10 cellular contexts compared by ENCODE assay signal in genomic region chr6:144351338-144351737, GRCh38.
DNase-seq lines count a peak whose midpoint lies in the region; ATAC-seq and TF ChIP-seq lines count a peak whose summit lies in the region.
"Had no signal": no experiment of that assay in that cellular context is flagged by ENCODE, and none has a peak within 500 bp of the region (broad histone marks: within the 10 kb centered on the region; RNA-seq: fewer than 3 reads in every experiment).

No MANE protein-coding gene starts in this region.

- H3K9me3 Mint-ChIP-seq in CD4-positive, alpha-beta T cell: peaks cover 2% of the 10 kb centered on the region
- no peaks in the 10 kb centered on the region for H3K9me3 Mint-ChIP-seq in chondrocyte (ENCODE audit: low read depth)
- H3K9me3 Mint-ChIP-seq in natural killer cell treated with Interleukin-12 subunit alpha and Interleukin-12 subunit beta and Interleukin-15 and Interleukin-18, amount 100 ng/mL, for 72 hours: peaks cover 2% of the 10 kb centered on the region

- peak overlapping the region; percentile 89 for H3K27ac Mint-ChIP-seq in CD4-positive, alpha-beta T cell
- peak overlapping the region; percentile 9 for H3K27ac Mint-ChIP-seq in chondrocyte (ENCODE audit: unreplicated experiment)
- H3K27ac Mint-ChIP-seq in natural killer cell treated with Interleukin-12 subunit alpha and Interleukin-12 subunit beta and Interleukin-15 and Interleukin-18, amount 100 ng/mL, for 72 hours: peak overlapping the region; percentile 96 to 98

- POLR2A ChIA-PET in CD4-positive, alpha-beta T cell (lab: Charles Lee): interaction anchor here (0.6 to 2.1 kb wide), 4 partner anchors 9 to 77 kb away, joined by 3 to 10 read pairs (median 4); no protein-coding TSS in a partner anchor

- H3K4me3 ChIP-seq in NB4 (ENCODE audit: low read depth, low read length): no peak overlapping the region

- TF ChIP-seq POLR2A in NB4 (IDR thresholded peaks at IDR 0.05; ENCODE audit: extremely low read depth, insufficient read length): no peak

- no peaks in the 10 kb centered on the region for H3K9me3 ChIP-seq in CD4-positive, alpha-beta T cell (ENCODE audit: control insufficient read depth, low read length)

- no peak for TF ChIP-seq CTCF in CD4-positive, alpha-beta T cell (IDR thresholded peaks at IDR 0.05)
- TF ChIP-seq CTCF in NB4 (IDR thresholded peaks at IDR 0.05; ENCODE audit: low read depth, low read length) (no peak), chondrocyte (IDR thresholded peaks at IDR 0.05) (no peak)

- H3K4me3 Mint-ChIP-seq in CD4-positive, alpha-beta T cell: peak overlapping the region; percentile 79
- no peak overlapping the region for H3K4me3 Mint-ChIP-seq in chondrocyte (ENCODE audit: unreplicated experiment)
- H3K4me3 Mint-ChIP-seq in natural killer cell treated with Interleukin-12 subunit alpha and Interleukin-12 subunit beta and Interleukin-15 and Interleukin-18, amount 100 ng/mL, for 72 hours: peak overlapping the region; percentile 97

- intact Hi-C loops in CD4-positive, alpha-beta T cell (cut with DNase I, micrococcal nuclease): loop anchor here in 1 of 2 experiments (2.0 to 5.0 kb wide), 3 partner anchors 17 to 64 kb away; partner anchors contain the start of gene UTRN

- peaks cover 21% of the 10 kb centered on the region for H3K36me3 Mint-ChIP-seq in CD4-positive, alpha-beta T cell (ENCODE audit: low read depth)
- H3K36me3 Mint-ChIP-seq in chondrocyte (ENCODE audit: low read depth): no peaks in the 10 kb centered on the region
- H3K36me3 Mint-ChIP-seq in natural killer cell treated with Interleukin-12 subunit alpha and Interleukin-12 subunit beta and Interleukin-15 and Interleukin-18, amount 100 ng/mL, for 72 hours: peaks cover 12% of the 10 kb centered on the region

- H3K27ac ChIP-seq in CD4-positive, alpha-beta T cell (ENCODE audit: low read depth, low read length): peak overlapping the region; percentile 82

- no peaks in the 10 kb centered on the region for H3K27me3 Mint-ChIP-seq in CD4-positive, alpha-beta T cell
- no peaks in the 10 kb centered on the region for H3K27me3 Mint-ChIP-seq in chondrocyte (ENCODE audit: low read depth)
- no peaks in the 10 kb centered on the region for H3K27me3 Mint-ChIP-seq in natural killer cell treated with Interleukin-12 subunit alpha and Interleukin-12 subunit beta and Interleukin-15 and Interleukin-18, amount 100 ng/mL, for 72 hours

- ATAC-seq in CD4-positive, alpha-beta T cell (ENCODE audit: poor library complexity): peak; percentile 18
- ATAC-seq in natural killer cell treated with Interleukin-12 subunit alpha and Interleukin-12 subunit beta and Interleukin-15 and Interleukin-18, amount 100 ng/mL, for 72 hours: no peak
- ATAC-seq in HG03521 (IDR thresholded peaks at IDR 0.05; ENCODE audit: unreplicated experiment) (no peak), HG03520 (IDR thresholded peaks at IDR 0.05; ENCODE audit: unreplicated experiment) (no peak)

- peak in 3 of 10 experiments; percentile 23 to 44 (median 35) for DNase-seq in CD4-positive, alpha-beta T cell
- peak; percentile 51 for DNase-seq in NB4 (ENCODE audit: low read depth)
- DNase-seq in chondrocyte (ENCODE audit: low spot score): no peak
- no peak for DNase-seq in natural killer cell treated with Interleukin-12 subunit alpha and Interleukin-12 subunit beta and Interleukin-15 and Interleukin-18, amount 100 ng/mL, for 72 hours (ENCODE audit: low spot score)
- DNase-seq in NCI-H510A (lab: John Stamatoyannopoulos, UW): no peak
- no peak for DNase-seq in COR-L47 (lab: John Stamatoyannopoulos, UW)
- DNase-seq: NCI-H446, SIG-M5 had no signal

- H3K4me1 Mint-ChIP-seq in CD4-positive, alpha-beta T cell (ENCODE audit: low read depth): peaks cover 84% of the 10 kb centered on the region
- H3K4me1 Mint-ChIP-seq in chondrocyte (ENCODE audit: low read depth): peaks cover 50% of the 10 kb centered on the region
- H3K4me1 Mint-ChIP-seq in natural killer cell treated with Interleukin-12 subunit alpha and Interleukin-12 subunit beta and Interleukin-15 and Interleukin-18, amount 100 ng/mL, for 72 hours (ENCODE audit: low read depth in 2 of 2): peaks cover 69 to 80% of the 10 kb centered on the region in 2 donors

- CTCF ChIA-PET in CD4-positive, alpha-beta T cell (lab: Charles Lee): interaction anchor here (1.2 kb wide), 1 partner anchor 8 kb away, joined by 3 read pairs; no protein-coding TSS in a partner anchor

- no peaks in the 10 kb centered on the region for H3K27me3 ChIP-seq in CD4-positive, alpha-beta T cell (ENCODE audit: control insufficient read depth, insufficient read depth, low read length)

Comparison
In these comparisons a context has a peak if more than half of its experiments do, and no peak if none do; other contexts are left out.
1. H3K27ac Mint-ChIP-seq: peak in every context shown above with its lines; median percentile 97 in natural killer cell treated with Interleukin-12 subunit alpha and Interleukin-12 subunit beta and Interleukin-15 and Interleukin-18, amount 100 ng/mL, for 72 hours; 89 in CD4-positive, alpha-beta T cell; 9 in chondrocyte.